ENCODE assay signal across 8 cellular contexts in genomic region chr16:67719048-67719777, GRCh38. TPM values are rescaled to one million over a fixed set of nuclear protein-coding genes. Genes with fewer than 3 reads are reported as not detected.
DNase-seq lines count a peak whose midpoint lies in the region; ATAC-seq and TF ChIP-seq lines count a peak whose summit lies in the region.

Gene GFOD2, minus strand, starts transcription at chr16:67719316. Its CDS starts 33,601 bp downstream, at chr16:67685715.

- peaks cover 12% of the 10 kb centered on the region for H3K4me1 Mint-ChIP-seq in activated T-helper 17 cell treated with anti-CD3 and anti-CD28 coated beads, Interleukin-2, amount 50 U/mL, for 72 hours
- peaks cover 26 to 28% of the 10 kb centered on the region in 2 donors for H3K4me1 Mint-ChIP-seq in natural killer cell

- H3K9me3 ChIP-seq in DOHH2 (ENCODE audit: control insufficient read depth, insufficient read depth, low read length) (no peaks in the 10 kb centered on the region), GM23248 (ENCODE audit: low read depth) (no peaks in the 10 kb centered on the region)

- H3K4me3 ChIP-seq in DOHH2 (ENCODE audit: low read length) (peak within 1 kb of the TSS; percentile 85), GM23248 (peak within 1 kb of the TSS; percentile 84), fibroblast of mammary gland (ENCODE audit: control insufficient read depth, low read depth, low read length) (peak within 1 kb of the TSS; percentile 88)

- H3K27me3 ChIP-seq in DOHH2 (ENCODE audit: control insufficient read depth, low read length) (no peaks in the 10 kb centered on the region), GM23248 (replicated peaks; ENCODE audit: insufficient read depth) (no peaks in the 10 kb centered on the region)

- H3K9ac ChIP-seq in GM23248: peak within 1 kb of the TSS; percentile 85

- H3K36me3 ChIP-seq in DOHH2 (ENCODE audit: control insufficient read depth, low read length): no peaks in the 10 kb centered on the region
- H3K36me3 ChIP-seq in GM23248 (ENCODE audit: low read depth): no peaks in the 10 kb centered on the region

- WGBS in GM23248 (ENCODE audit: low coverage in 1 of 2, low lambda C conversion rate in 2 of 2, missing lambda C conversion rate in 2 of 2), 2 experiments: 1 to 2% methylated on average over 49 to 58 of the region's 59 CpGs

- TF ChIP-seq CTCF in DOHH2 (IDR thresholded peaks at IDR 0.05; ENCODE audit: low read depth, low read length, poor library complexity, severe bottlenecking): no peak
- TF ChIP-seq CTCF in fibroblast of mammary gland (conservative IDR thresholded peaks at IDR 0.05; ENCODE audit: control insufficient read depth, insufficient read depth, low read depth, low read length): no peak
- TF ChIP-seq CTCF in natural killer cell (IDR thresholded peaks at IDR 0.05): no peak

- peaks cover 8% of the 10 kb centered on the region for H3K36me3 Mint-ChIP-seq in activated T-helper 17 cell treated with anti-CD3 and anti-CD28 coated beads, Interleukin-2, amount 50 U/mL, for 72 hours (ENCODE audit: low read depth)
- H3K36me3 Mint-ChIP-seq in natural killer cell: no peaks in the 10 kb centered on the region

- in situ Hi-C loops in GM23248 (cut with MboI): no loop called here

- H3K4me2 ChIP-seq in DOHH2 (ENCODE audit: low read length) (peak within 1 kb of the TSS; percentile 87), GM23248 (ENCODE audit: unreplicated experiment) (peak within 1 kb of the TSS; percentile 99)

- H3K27ac Mint-ChIP-seq in activated T-helper 17 cell treated with anti-CD3 and anti-CD28 coated beads, Interleukin-2, amount 50 U/mL, for 72 hours: peak within 1 kb of the TSS; percentile 93
- peak within 1 kb of the TSS; percentile 92 to 99 for H3K27ac Mint-ChIP-seq in natural killer cell

- H3K79me2 ChIP-seq in DOHH2 (ENCODE audit: control insufficient read depth, low read length): peaks cover 39% of the 10 kb centered on the region
- peaks cover 49% of the 10 kb centered on the region for H3K79me2 ChIP-seq in GM23248 (ENCODE audit: insufficient read depth)

- H3K4me3 Mint-ChIP-seq in activated T-helper 17 cell treated with anti-CD3 and anti-CD28 coated beads, Interleukin-2, amount 50 U/mL, for 72 hours: peak within 1 kb of the TSS; percentile 86
- H3K4me3 Mint-ChIP-seq in natural killer cell: peak within 1 kb of the TSS; percentile 95

- DNase-seq in GM23248 (peak; percentile 97), LHCN-M2 (ENCODE audit: low read depth) (peak; percentile 87), RPMI8226 (peak; percentile 98), fibroblast of mammary gland (ENCODE audit: low read depth) (peak; percentile 91), natural killer cell (peak; percentile 97)
- peak; percentile 96 for DNase-seq in stimulated activated naive CD4-positive, alpha-beta T cell treated with Interleukin-2 at 50 U/mL for 16 hours (lab: John Stamatoyannopoulos, UW)

- H3K9me3 Mint-ChIP-seq in activated T-helper 17 cell treated with anti-CD3 and anti-CD28 coated beads, Interleukin-2, amount 50 U/mL, for 72 hours: no peaks in the 10 kb centered on the region
- H3K9me3 Mint-ChIP-seq in natural killer cell: no peaks in the 10 kb centered on the region

- H3K9me2 ChIP-seq in DOHH2 (replicated peaks; ENCODE audit: control insufficient read depth, low read length): no peaks in the 10 kb centered on the region
- no peaks in the 10 kb centered on the region for H3K9me2 ChIP-seq in GM23248 (ENCODE audit: insufficient read depth)

- H2AFZ ChIP-seq in GM23248: peak within 1 kb of the TSS; percentile 94

- H3K27me3 Mint-ChIP-seq in activated T-helper 17 cell treated with anti-CD3 and anti-CD28 coated beads, Interleukin-2, amount 50 U/mL, for 72 hours: no peaks in the 10 kb centered on the region
- H3K27me3 Mint-ChIP-seq in natural killer cell (ENCODE audit: low read depth in 2 of 2): no peaks in the 10 kb centered on the region

- peaks cover 35% of the 10 kb centered on the region for H3K4me1 ChIP-seq in DOHH2 (ENCODE audit: control insufficient read depth, low read length)
- peaks cover 30% of the 10 kb centered on the region for H3K4me1 ChIP-seq in GM23248 (ENCODE audit: insufficient read depth)

- ATAC-seq in activated T-helper 17 cell treated with anti-CD3 and anti-CD28 coated beads, Interleukin-2, amount 50 U/mL, for 72 hours (replicated peaks): peak; percentile 93
- ATAC-seq in natural killer cell: peak; percentile 94 to 97 (median 96)

- intact Hi-C loops in natural killer cell (cut with micrococcal nuclease): loop anchor here (1.0 kb wide), 2 partner anchors 53 to 87 kb away; partner anchors contain the start of genes C16orf86, ENKD1, RANBP10 and TSNAXIP1

- no peaks in the 10 kb centered on the region for H4K20me1 ChIP-seq in DOHH2 (ENCODE audit: control insufficient read depth, insufficient read depth, low read depth, low read length)
- H4K20me1 ChIP-seq in GM23248 (ENCODE audit: insufficient read depth): no peaks in the 10 kb centered on the region; the same call in 1 of the 2 replicates

- peak within 1 kb of the TSS; percentile 53 for H3K27ac ChIP-seq in DOHH2 (ENCODE audit: low read depth, low read length)
- peak within 1 kb of the TSS; percentile 84 for H3K27ac ChIP-seq in GM23248

- no peaks in the 10 kb centered on the region for H3F3A ChIP-seq in DOHH2 (ENCODE audit: control insufficient read depth, insufficient read depth)
- peaks cover 23% of the 10 kb centered on the region; the same call in 1 of the 2 replicates for H3F3A ChIP-seq in GM23248 (ENCODE audit: insufficient read depth)

RNA-seq across cellular contexts. Expression of gene GFOD2, which starts in this region (rescaled TPM):
- 10.2 and 17.5 TPM in 2 replicates for total RNA-seq in GM23248 (2014; rRNA removed; shearing (Covaris generic))
- polyA plus RNA-seq in GM23248 (2016; fragmentation: Nextera tagmentation; extraction: Ambion mirVana): 10.1 and 11.4 TPM in 2 replicates
- total RNA-seq in LHCN-M2 (2014; rRNA removed) (15.9 and 17.4 TPM in 2 replicates), natural killer cell (10 to 100 TPM in 1 of 3 donors, 1 to 10 TPM in 2; 6.5 to 10.9 (median 8.3) TPM)
- 11.9 TPM for polyA plus RNA-seq in LHCN-M2 (2012)
- total RNA-seq in activated T-helper 17 cell treated with anti-CD3 and anti-CD28 coated beads, Interleukin-2, amount 50 U/mL, for 72 hours: 10 to 100 TPM; 13.8 to 20.9 TPM

Comparison
In these comparisons a context has a peak if more than half of its experiments do, and no peak if none do; other contexts are left out.
1. Peak in every context shown above with its lines: DNase-seq, ATAC-seq, H3K4me3 ChIP-seq and H3K27ac ChIP-seq.